ENCODE assay signal across 8 cellular contexts in genomic region chr7:25179771-25180591, GRCh38. TPM values are rescaled to one million over a fixed set of nuclear protein-coding genes. Genes with fewer than 3 reads are reported as not detected.
DNase-seq lines count a peak whose midpoint lies in the region; ATAC-seq and TF ChIP-seq lines count a peak whose summit lies in the region.

No MANE protein-coding gene starts in this region.

- no peaks in the 10 kb centered on the region for H3K4me1 Mint-ChIP-seq in neural crest cell
- peaks cover 12% of the 10 kb centered on the region for H3K4me1 Mint-ChIP-seq in stimulated activated naive CD8-positive, alpha-beta T cell treated with anti-CD3 and anti-CD28 coated beads, Interleukin-15, amount 100 ng/mL, for 72 hours

- peak; percentile 88 for DNase-seq in GDM1 (lab: John Stamatoyannopoulos, UW)
- DNase-seq in H7 = peak; percentile 98
- DNase-seq in LoVo (ENCODE audit: low spot score) = peak; percentile 95
- DNase-seq in RWPE1 (ENCODE audit: low spot score) = peak; percentile 96
- peak; percentile 92 for DNase-seq in activated T-helper 9 cell treated with anti-CD3 and anti-CD28 coated beads, Interleukin-2, amount 50 U/mL, for 16 hours (ENCODE audit: low read depth)
- DNase-seq in fibroblast of the conjunctiva (ENCODE audit: low read depth) = peak; percentile 60
- peak; percentile 99 for DNase-seq in neural crest cell (ENCODE audit: low read depth, low spot score)
- peak; percentile 96 to 98 for DNase-seq in stimulated activated naive CD8-positive, alpha-beta T cell treated with anti-CD3 and anti-CD28 coated beads, Interleukin-15, amount 100 ng/mL, for 72 hours

- no peaks in the 10 kb centered on the region for H3K9me3 Mint-ChIP-seq in neural crest cell
- H3K9me3 Mint-ChIP-seq in stimulated activated naive CD8-positive, alpha-beta T cell treated with anti-CD3 and anti-CD28 coated beads, Interleukin-15, amount 100 ng/mL, for 72 hours = peaks cover 0 to 5% of the 10 kb centered on the region in 2 donors

- H3K4me3 Mint-ChIP-seq in neural crest cell = peak overlapping the region; percentile 90
- peak overlapping the region; percentile 88 to 94 for H3K4me3 Mint-ChIP-seq in stimulated activated naive CD8-positive, alpha-beta T cell treated with anti-CD3 and anti-CD28 coated beads, Interleukin-15, amount 100 ng/mL, for 72 hours

- H3K4me3 ChIP-seq in H7 (ENCODE audit: insufficient read depth, low read depth, low read length) = peak overlapping the region; percentile 63

- no peaks in the 10 kb centered on the region for H3K36me3 Mint-ChIP-seq in neural crest cell (ENCODE audit: low read depth)

- H3K27me3 ChIP-seq in H7 (ENCODE audit: control insufficient read depth, insufficient read depth, low read length) = peaks cover 4% of the 10 kb centered on the region; the same call in 1 of the 2 replicates

- ATAC-seq in stimulated activated naive CD8-positive, alpha-beta T cell treated with anti-CD3 and anti-CD28 coated beads, Interleukin-15, amount 100 ng/mL, for 72 hours = peak; percentile 95

- POLR2A ChIA-PET in RWPE1 (lab: Yijun Ruan, JAX; ENCODE audit: low non-redundant PET) = interaction anchor here (1.5 kb wide), 1 partner anchor 55 kb away, joined by 5 read pairs; the partner anchor contains the start of gene CYCS

- no peaks in the 10 kb centered on the region for H3K36me3 ChIP-seq in H7 (replicated peaks; ENCODE audit: control insufficient read depth, insufficient read depth, low read length)

- CTCF ChIA-PET in RWPE1 (lab: Yijun Ruan, JAX) = interaction anchor here (0.6 to 1.0 kb wide), 4 partner anchors 8 to 70 kb away, joined by 4 to 6 read pairs (median 4); no protein-coding TSS in a partner anchor

- no peaks in the 10 kb centered on the region for H3K27me3 Mint-ChIP-seq in neural crest cell (ENCODE audit: low read depth)
- H3K27me3 Mint-ChIP-seq in stimulated activated naive CD8-positive, alpha-beta T cell treated with anti-CD3 and anti-CD28 coated beads, Interleukin-15, amount 100 ng/mL, for 72 hours = no peaks in the 10 kb centered on the region

- H3K27ac ChIP-seq in RWPE1 = peak overlapping the region; percentile 39

- H3K27ac Mint-ChIP-seq in neural crest cell (ENCODE audit: unreplicated experiment) = peak overlapping the region; percentile 90
- peak overlapping the region; percentile 96 to 98 for H3K27ac Mint-ChIP-seq in stimulated activated naive CD8-positive, alpha-beta T cell treated with anti-CD3 and anti-CD28 coated beads, Interleukin-15, amount 100 ng/mL, for 72 hours

- TF ChIP-seq CTCF in RWPE1 (conservative IDR thresholded peaks at IDR 0.05; ENCODE audit: low read depth) = peak; percentile 97
- peak; percentile 94 for TF ChIP-seq CTCF in neural crest cell (conservative IDR thresholded peaks at IDR 0.05)

RNA-seq across cellular contexts. Expression of gene NPVF, which starts 48.3 kb away (rescaled TPM):
- total RNA-seq in H7 (2014; rRNA removed; shearing (Covaris generic)) = not detected in 2 replicates
- not detected in 2 replicates for total RNA-seq in neural crest cell

RNA-seq across cellular contexts. Expression of gene CYCS, which starts 54.9 kb away (rescaled TPM):
- total RNA-seq in H7 (2014; rRNA removed; shearing (Covaris generic)) = 115 and 121 TPM in 2 replicates
- 113 and 124 TPM in 2 replicates for total RNA-seq in neural crest cell

Comparison
In these comparisons a context has a peak if more than half of its experiments do, and no peak if none do; other contexts are left out.
1. Peak in every context shown above with its lines: DNase-seq, ATAC-seq, H3K4me3 ChIP-seq and H3K27ac ChIP-seq.